ENCODE assay signal across 1 cellular context in genomic region chr2:218244665-218245064, GRCh38.
TF ChIP-seq lines count a peak whose summit lies in the region.

No MANE protein-coding gene starts in this region.

TF ChIP-seq in GM12878, 131 proteins besides CTCF, POLR2A, EP300 and RAD21:
- TF ChIP-seq, protein P1, sequence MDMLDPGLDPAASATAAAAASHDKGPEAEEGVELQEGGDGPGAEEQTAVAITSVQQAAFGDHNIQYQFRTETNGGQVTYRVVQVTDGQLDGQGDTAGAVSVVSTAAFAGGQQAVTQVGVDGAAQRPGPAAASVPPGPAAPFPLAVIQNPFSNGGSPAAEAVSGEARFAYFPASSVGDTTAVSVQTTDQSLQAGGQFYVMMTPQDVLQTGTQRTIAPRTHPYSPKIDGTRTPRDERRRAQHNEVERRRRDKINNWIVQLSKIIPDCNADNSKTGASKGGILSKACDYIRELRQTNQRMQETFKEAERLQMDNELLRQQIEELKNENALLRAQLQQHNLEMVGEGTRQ (IDR thresholded peaks at IDR 0.05; ENCODE audit: borderline replicate concordance, low read depth, low read length), result no peak
- TF ChIP-seq ZNF24 (IDR thresholded peaks at IDR 0.05), result no peak
- no peak for TF ChIP-seq FOXK2 (IDR thresholded peaks at IDR 0.05)
